Comparison of ENCODE assay signal across 16 cellular contexts in genomic region chr19:1002600-1002999, GRCh38. TPM values are rescaled to one million over a fixed set of nuclear protein-coding genes. Genes with fewer than 3 reads are reported as not detected.
DNase-seq lines count a peak whose midpoint lies in the region; ATAC-seq, FAIRE-seq and TF ChIP-seq lines count a peak whose summit lies in the region.
"Had no signal": no experiment of that assay in that cellular context is flagged by ENCODE, and none has a peak within 500 bp of the region (broad histone marks: within the 10 kb centered on the region; RNA-seq: fewer than 3 reads in every experiment).

No MANE protein-coding gene starts in this region.

- peaks cover 4% of the 10 kb centered on the region for H3K4me1 Mint-ChIP-seq in activated naive CD4-positive, alpha-beta T cell treated with anti-CD3 and anti-CD28 coated beads, Interleukin-2, amount 50 U/mL, for 24 hours
- H3K4me1 Mint-ChIP-seq in astrocyte (ENCODE audit: low read depth, unreplicated experiment) (no peaks in the 10 kb centered on the region), glutamatergic neuron (ENCODE audit: low read depth, unreplicated experiment) (peaks cover 3% of the 10 kb centered on the region)
- H3K4me1 Mint-ChIP-seq in stimulated activated naive B cell treated with anti-CD40 and anti-IgM and Interleukin-4, amounts not matched to agents 10 μg/mL and 1 μg/mL and 100 μg/mL, for 72 hours, result peaks cover 23 to 28% of the 10 kb centered on the region in 2 donors

- H3K27me3 ChIP-seq in astrocyte (ENCODE audit: insufficient read depth, low read length) (peaks cover 26% of the 10 kb centered on the region), SJCRH30 (peaks cover 28% of the 10 kb centered on the region)

- H3K27ac ChIP-seq in astrocyte (ENCODE audit: low read depth, low read length) (no peak overlapping the region), SJCRH30 (no peak overlapping the region)
- H3K27ac ChIP-seq: A549, BLaER1 had no signal

- H3K4me1 ChIP-seq in astrocyte (ENCODE audit: insufficient read depth, low read length) (no peaks in the 10 kb centered on the region), SJCRH30 (no peaks in the 10 kb centered on the region)

- no peak for ATAC-seq in stimulated activated naive B cell treated with anti-CD40 and anti-IgM and Interleukin-4, amounts not matched to agents 10 μg/mL and 1 μg/mL and 100 μg/mL, for 72 hours (replicated peaks)
- ATAC-seq in HG03460 (IDR thresholded peaks at IDR 0.05; ENCODE audit: unreplicated experiment) (no peak), HG02852 (IDR thresholded peaks at IDR 0.05; ENCODE audit: unreplicated experiment) (no peak)

- TF ChIP-seq CTCF in astrocyte (IDR thresholded peaks at IDR 0.05; ENCODE audit: insufficient read depth, low read depth, low read length) (no peak), glutamatergic neuron (IDR thresholded peaks at IDR 0.05; ENCODE audit: partially characterized antibody, unreplicated experiment) (no peak)

- no peaks in the 10 kb centered on the region for H3K36me3 Mint-ChIP-seq in activated naive CD4-positive, alpha-beta T cell treated with anti-CD3 and anti-CD28 coated beads, Interleukin-2, amount 50 U/mL, for 24 hours
- H3K36me3 Mint-ChIP-seq in astrocyte (ENCODE audit: low read depth, unreplicated experiment) (no peaks in the 10 kb centered on the region), glutamatergic neuron (ENCODE audit: unreplicated experiment) (no peaks in the 10 kb centered on the region)
- peaks cover 17 to 21% of the 10 kb centered on the region in 2 donors for H3K36me3 Mint-ChIP-seq in stimulated activated naive B cell treated with anti-CD40 and anti-IgM and Interleukin-4, amounts not matched to agents 10 μg/mL and 1 μg/mL and 100 μg/mL, for 72 hours

- H4K20me1 ChIP-seq in astrocyte (ENCODE audit: insufficient read depth, low read length), result peaks cover 14% of the 10 kb centered on the region

- H3K9me3 Mint-ChIP-seq in activated naive CD4-positive, alpha-beta T cell treated with anti-CD3 and anti-CD28 coated beads, Interleukin-2, amount 50 U/mL, for 24 hours, result no peaks in the 10 kb centered on the region
- H3K9me3 Mint-ChIP-seq in astrocyte (ENCODE audit: unreplicated experiment) (no peaks in the 10 kb centered on the region), glutamatergic neuron (ENCODE audit: unreplicated experiment) (peaks cover 11% of the 10 kb centered on the region)
- H3K9me3 Mint-ChIP-seq in stimulated activated naive B cell treated with anti-CD40 and anti-IgM and Interleukin-4, amounts not matched to agents 10 μg/mL and 1 μg/mL and 100 μg/mL, for 72 hours, result peaks cover 0 to 4% of the 10 kb centered on the region in 2 donors
- H3K9me3 Mint-ChIP-seq: CD8-positive, alpha-beta memory T cell had no signal

- no peak overlapping the region for H3K4me2 ChIP-seq in astrocyte (ENCODE audit: low read length)
- H3K4me2 ChIP-seq: A549, BLaER1 had no signal

- no peaks in the 10 kb centered on the region for H3K9me3 ChIP-seq in astrocyte (ENCODE audit: insufficient read depth, low read depth, low read length)
- H3K9me3 ChIP-seq in SJCRH30 (replicated peaks), result no peaks in the 10 kb centered on the region
- H3K9me3 ChIP-seq: A549, BLaER1, Caco-2 had no signal

- H2AFZ ChIP-seq in astrocyte (ENCODE audit: low read depth, low read length), result no peak overlapping the region

- no peaks in the 10 kb centered on the region for H3K79me2 ChIP-seq in astrocyte (ENCODE audit: insufficient read depth, low read length)

- peaks cover 18% of the 10 kb centered on the region for H3K27me3 Mint-ChIP-seq in activated naive CD4-positive, alpha-beta T cell treated with anti-CD3 and anti-CD28 coated beads, Interleukin-2, amount 50 U/mL, for 24 hours
- H3K27me3 Mint-ChIP-seq in astrocyte (ENCODE audit: low read depth, unreplicated experiment), result peaks cover 23% of the 10 kb centered on the region
- peaks cover 22% of the 10 kb centered on the region for H3K27me3 Mint-ChIP-seq in glutamatergic neuron (ENCODE audit: unreplicated experiment)
- peaks cover 27 to 41% of the 10 kb centered on the region in 2 donors for H3K27me3 Mint-ChIP-seq in stimulated activated naive B cell treated with anti-CD40 and anti-IgM and Interleukin-4, amounts not matched to agents 10 μg/mL and 1 μg/mL and 100 μg/mL, for 72 hours

- H3K36me3 ChIP-seq in astrocyte (ENCODE audit: insufficient read depth, low read length) (no peaks in the 10 kb centered on the region), SJCRH30 (no peaks in the 10 kb centered on the region; the same call in 1 of the 2 replicates)

- no peak for DNase-seq in activated naive CD4-positive, alpha-beta T cell treated with Interleukin-2 at 50 U/mL for 16 hours
- DNase-seq in astrocyte (ENCODE audit: low read depth) (no peak), glutamatergic neuron (no peak), SJCRH30 (no peak)
- DNase-seq in stimulated activated naive B cell treated with anti-CD40 and anti-IgM and Interleukin-4, amounts not matched to agents 10 μg/mL and 1 μg/mL and 100 μg/mL, for 72 hours, result no peak
- DNase-seq: Caco-2; CD8-positive, alpha-beta memory T cell; DND-41; GDM1; HCEC 1CT had no signal

- FAIRE-seq in astrocyte (lab: Jason Lieb, UNC), result no peak
- FAIRE-seq: A549 had no signal

- H3K4me3 ChIP-seq in astrocyte (ENCODE audit: insufficient read depth, low read depth, low read length), result no peak overlapping the region
- H3K4me3 ChIP-seq in SJCRH30, result no peak overlapping the region
- H3K4me3 ChIP-seq: A549, BLaER1 had no signal

- H3K4me3 Mint-ChIP-seq in activated naive CD4-positive, alpha-beta T cell treated with anti-CD3 and anti-CD28 coated beads, Interleukin-2, amount 50 U/mL, for 24 hours, result no peak overlapping the region
- H3K4me3 Mint-ChIP-seq in astrocyte (ENCODE audit: unreplicated experiment), result peak overlapping the region; percentile 16
- no peak overlapping the region for H3K4me3 Mint-ChIP-seq in glutamatergic neuron (ENCODE audit: unreplicated experiment)
- no peak overlapping the region for H3K4me3 Mint-ChIP-seq in stimulated activated naive B cell treated with anti-CD40 and anti-IgM and Interleukin-4, amounts not matched to agents 10 μg/mL and 1 μg/mL and 100 μg/mL, for 72 hours
- H3K4me3 Mint-ChIP-seq: CD8-positive, alpha-beta memory T cell had no signal

- peak overlapping the region; percentile 9 for H3K27ac Mint-ChIP-seq in activated naive CD4-positive, alpha-beta T cell treated with anti-CD3 and anti-CD28 coated beads, Interleukin-2, amount 50 U/mL, for 24 hours
- H3K27ac Mint-ChIP-seq in astrocyte (ENCODE audit: unreplicated experiment), result no peak overlapping the region
- H3K27ac Mint-ChIP-seq in glutamatergic neuron (ENCODE audit: unreplicated experiment), result peak overlapping the region; percentile 40
- H3K27ac Mint-ChIP-seq in stimulated activated naive B cell treated with anti-CD40 and anti-IgM and Interleukin-4, amounts not matched to agents 10 μg/mL and 1 μg/mL and 100 μg/mL, for 72 hours, result peak overlapping the region; percentile 21
- H3K27ac Mint-ChIP-seq: CD8-positive, alpha-beta memory T cell had no signal

- H3K9ac ChIP-seq in astrocyte (ENCODE audit: low read length), result no peak overlapping the region
- H3K9ac ChIP-seq: BLaER1 had no signal

RNA-seq across cellular contexts. Expression of gene GRIN3B, which starts 2.4 kb away (rescaled TPM):
- total RNA-seq in astrocyte (2.5 and 2.7 TPM in 2 replicates), glutamatergic neuron (ENCODE audit: unreplicated experiment) (0.93 TPM)
- not detected in 2 replicates for total RNA-seq in SJCRH30 (2014; rRNA removed; shearing (Covaris generic))
- total RNA-seq: CD8-positive, alpha-beta memory T cell; H4 had no signal

RNA-seq across cellular contexts. Expression of gene TMEM259, which starts 18.3 kb away (rescaled TPM):
- total RNA-seq in astrocyte (155 and 173 TPM in 2 replicates), glutamatergic neuron (ENCODE audit: unreplicated experiment) (222 TPM)
- 61.0 and 66.8 TPM in 2 replicates for total RNA-seq in SJCRH30 (2014; rRNA removed; shearing (Covaris generic))

RNA-seq across cellular contexts. Expression of gene WDR18, which starts 18.5 kb away (rescaled TPM):
- total RNA-seq in astrocyte (60.0 and 68.9 TPM in 2 replicates), glutamatergic neuron (ENCODE audit: unreplicated experiment) (52.1 TPM)
- 47.5 and 58.9 TPM in 2 replicates for total RNA-seq in SJCRH30 (2014; rRNA removed; shearing (Covaris generic))

RNA-seq across cellular contexts. Expression of gene RNU6-2, which starts 18.7 kb away (rescaled TPM):
- total RNA-seq in astrocyte, result not detected in 2 replicates
- not detected for total RNA-seq in glutamatergic neuron (ENCODE audit: unreplicated experiment)
- total RNA-seq in SJCRH30 (2014; rRNA removed; shearing (Covaris generic)), result not detected in 2 replicates
- total RNA-seq: Caco-2; CD8-positive, alpha-beta memory T cell; H4 had no signal

RNA-seq across cellular contexts. Expression of gene CNN2, which starts 23.8 kb away (rescaled TPM):
- total RNA-seq in astrocyte (781 and 819 TPM in 2 replicates), glutamatergic neuron (ENCODE audit: unreplicated experiment) (117 TPM)
- total RNA-seq in SJCRH30 (2014; rRNA removed; shearing (Covaris generic)), result 87.2 and 91.4 TPM in 2 replicates
